ENCODE assay signal across 8 cellular contexts in the genomic region with DNA sequence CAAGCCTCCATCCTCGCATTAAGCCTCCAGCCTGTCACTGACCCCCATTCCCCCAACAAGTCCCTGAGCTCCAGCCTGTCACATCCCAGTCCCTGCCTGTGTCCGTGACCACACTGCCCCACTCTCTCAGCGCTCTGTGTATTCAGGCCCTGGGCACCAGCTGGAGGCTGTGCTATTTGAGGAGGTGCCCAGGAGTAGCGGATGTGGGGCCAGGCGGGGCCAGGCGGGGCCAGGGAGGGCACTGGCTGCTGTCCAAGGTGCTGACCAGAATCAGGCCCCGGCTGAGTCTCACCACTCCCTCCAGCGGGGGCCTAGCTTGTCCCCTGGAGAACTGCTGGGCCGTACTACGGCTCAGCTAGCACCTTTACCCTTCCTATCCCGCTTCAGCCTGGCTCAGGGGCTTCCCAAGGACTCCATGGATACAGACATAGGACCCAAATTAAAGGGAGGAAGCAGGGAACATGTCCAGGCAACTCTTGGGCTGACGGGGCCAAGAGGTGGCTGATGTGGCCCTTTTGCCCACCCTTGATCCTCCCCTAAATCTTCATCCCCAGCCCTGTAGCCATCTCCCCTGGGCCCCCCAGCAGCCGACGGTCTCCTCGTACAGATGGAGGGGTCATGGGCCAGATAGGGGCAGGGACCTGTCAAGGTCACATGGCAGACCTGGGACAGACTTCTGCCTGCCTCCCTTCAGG. TPM values are rescaled to one million over a fixed set of nuclear protein-coding genes. Genes with fewer than 3 reads are reported as not detected.
DNase-seq lines count a peak whose midpoint lies in the region; ATAC-seq, FAIRE-seq and TF ChIP-seq lines count a peak whose summit lies in the region.

No MANE protein-coding gene starts in this region.

- peaks cover 6% of the 10 kb centered on the region for H3K27me3 ChIP-seq in NT2/D1 (ENCODE audit: insufficient read depth, insufficient read length)
- peaks cover 0 to 4% of the 10 kb centered on the region in 2 donors for H3K27me3 ChIP-seq in tibial artery

- DNase-seq in GM12891 (ENCODE audit: insufficient read length, low spot score): peak; percentile 69
- DNase-seq in NT2/D1 (ENCODE audit: low read depth, low spot score): peak; percentile 42
- DNase-seq in activated T-cell treated with anti-CD3 and anti-CD28 coated beads for 4 hours: peak; percentile 14
- DNase-seq in fibroblast of the aortic adventitia (ENCODE audit: low read depth): peak; percentile 14
- DNase-seq in nucleus accumbens (lab: John Stamatoyannopoulos, UW): peak in 51 of 56 donors; percentile 27 to 91 (median 69)
- peak; percentile 35 to 71 for DNase-seq in tibial artery
- no peak for DNase-seq in NCI-H2227 treated with DMSO at 0.1 percent for 48 hours (lab: John Stamatoyannopoulos, UW)

- H3K4me3 ChIP-seq in NT2/D1 (ENCODE audit: insufficient read length, low read depth): no peak overlapping the region
- H3K4me3 ChIP-seq in fibroblast of the aortic adventitia (ENCODE audit: low read depth, low read length): no peak overlapping the region
- H3K4me3 ChIP-seq in tibial artery: no peak overlapping the region

- no peak for ATAC-seq in GM21526 (IDR thresholded peaks at IDR 0.05; ENCODE audit: low FRiP score, unreplicated experiment)

- H3K36me3 ChIP-seq in NT2/D1 (ENCODE audit: insufficient read depth, insufficient read length, low read length): no peaks in the 10 kb centered on the region
- no peaks in the 10 kb centered on the region for H3K36me3 ChIP-seq in tibial artery

- FAIRE-seq in GM12891 (lab: Jason Lieb, UNC): no peak

- H3K27ac ChIP-seq in tibial artery: no peak overlapping the region

- H3K9ac ChIP-seq in NT2/D1 (ENCODE audit: insufficient read length, low read depth): no peak overlapping the region

- no peaks in the 10 kb centered on the region for H3K9me3 ChIP-seq in NT2/D1 (ENCODE audit: insufficient read depth, low read length)
- no peaks in the 10 kb centered on the region for H3K9me3 ChIP-seq in tibial artery

- intact Hi-C loops in tibial artery (cut with DNase I; ENCODE audit: low total_unique reads): no loop called here

- H3K4me1 ChIP-seq in NT2/D1 (ENCODE audit: insufficient read depth, insufficient read length) (peaks cover 12% of the 10 kb centered on the region), tibial artery (peaks cover 0 to 16% (median 15%) of the 10 kb centered on the region in 4 donors)

- TF ChIP-seq POLR2A in GM12891 (IDR thresholded peaks at IDR 0.05; ENCODE audit: low read depth, low read length): no peak

- no peak for TF ChIP-seq CTCF in fibroblast of the aortic adventitia (IDR thresholded peaks at IDR 0.05; ENCODE audit: insufficient read depth, low read length)
- no peak for TF ChIP-seq CTCF in tibial artery (IDR thresholded peaks at IDR 0.05)

TF ChIP-seq in GM12891, 5 proteins besides CTCF, POLR2A, EP300 and RAD21:
- TF ChIP-seq TAF1 (IDR thresholded peaks at IDR 0.05; ENCODE audit: low read depth, low read length) (no peak), POU2F2 (IDR thresholded peaks at IDR 0.05; ENCODE audit: low read depth, low read length) (no peak), POLR2AphosphoS5 (IDR thresholded peaks at IDR 0.05; ENCODE audit: low read depth, low read length) (no peak), SPI1 (IDR thresholded peaks at IDR 0.05; ENCODE audit: low read depth, low read length) (no peak), PAX5 (IDR thresholded peaks at IDR 0.05; ENCODE audit: insufficient read depth, low read length, severe bottlenecking) (no peak)

RNA-seq across cellular contexts. Expression of gene HHATL, which starts 1.1 kb away (rescaled TPM):
- not detected for polyA plus RNA-seq in GM12891 (2012; ENCODE audit: low read depth, missing spikeins)
- total RNA-seq in fibroblast of the aortic adventitia (ENCODE audit: low replicate concordance): not detected in 2 replicates

RNA-seq across cellular contexts. Expression of gene KLHL40, which starts 16.2 kb away (rescaled TPM):
- polyA plus RNA-seq in GM12891 (2012; ENCODE audit: low read depth, missing spikeins): not detected
- total RNA-seq in fibroblast of the aortic adventitia (ENCODE audit: low replicate concordance): not detected in 2 replicates

RNA-seq across cellular contexts. Expression of gene ZBTB47, which starts 48.0 kb away (rescaled TPM):
- polyA plus RNA-seq in GM12891 (2012; ENCODE audit: low read depth, missing spikeins): 0.22 TPM
- 22.3 and 41.8 TPM in 2 replicates for total RNA-seq in fibroblast of the aortic adventitia (ENCODE audit: low replicate concordance)
